ENCODE assay signal across 1 cellular context in the genomic region with DNA sequence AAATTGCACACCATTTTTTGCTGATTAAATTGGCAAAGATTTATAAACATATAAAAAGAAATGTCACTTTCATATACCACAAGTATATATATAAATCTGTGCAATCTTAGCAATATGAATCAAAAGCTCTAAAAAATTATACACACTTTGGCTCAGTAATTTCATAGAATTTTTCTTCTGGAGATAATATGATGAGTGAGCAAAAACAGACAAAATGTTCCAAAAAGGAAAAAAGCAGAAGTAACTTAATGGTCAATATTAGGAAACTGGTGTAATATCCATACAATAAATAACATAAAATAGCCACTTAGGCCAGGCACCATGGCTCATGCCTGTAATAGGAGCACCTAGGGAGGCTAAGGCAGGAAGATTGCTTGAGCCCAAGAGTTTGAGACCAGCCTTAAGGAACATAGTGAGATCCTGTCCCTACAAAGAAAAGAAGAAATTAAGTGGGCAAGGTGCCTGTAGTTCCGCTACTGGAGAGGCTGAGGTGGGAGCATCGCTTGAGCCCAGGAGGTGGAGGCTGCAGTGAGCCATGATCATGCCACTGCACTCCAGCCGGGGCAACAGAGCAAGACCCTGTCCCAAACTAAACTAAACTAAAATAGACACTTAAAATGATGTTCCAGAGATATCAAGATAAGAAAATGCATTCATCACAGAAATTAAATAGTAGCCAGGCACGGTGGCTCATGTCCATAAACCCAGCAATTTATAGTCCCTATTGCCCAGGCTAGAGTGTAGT.
TF ChIP-seq lines count a peak whose summit lies in the region.

No MANE protein-coding gene starts in this region.

TF ChIP-seq in K562, 482 proteins besides CTCF, POLR2A, EP300 and RAD21 (continued from another document):
- TF ChIP-seq ZFP91 (CRISPR knock-in tag; IDR thresholded peaks at IDR 0.05) = no peak
- peak; percentile 82 for TF ChIP-seq ZNF121 (CRISPR knock-in tag; conservative IDR thresholded peaks at IDR 0.05)
- TF ChIP-seq HMG20A (CRISPR knock-in tag; conservative IDR thresholded peaks at IDR 0.05) = no peak
- no peak for TF ChIP-seq COPS2 (conservative IDR thresholded peaks at IDR 0.05)
- no peak for TF ChIP-seq NKRF (IDR thresholded peaks at IDR 0.05; ENCODE audit: borderline replicate concordance)
- TF ChIP-seq VEZF1 (CRISPR knock-in tag; IDR thresholded peaks at IDR 0.05) = no peak
- TF ChIP-seq HEY1 (CRISPR knock-in tag; IDR thresholded peaks at IDR 0.05; ENCODE audit: borderline replicate concordance) = no peak
- no peak for TF ChIP-seq BRCA1 (IDR thresholded peaks at IDR 0.05)
- no peak for TF ChIP-seq BRCA1 (CRISPR knock-in tag; IDR thresholded peaks at IDR 0.05)
- TF ChIP-seq DIDO1 (tag; IDR thresholded peaks at IDR 0.05; ENCODE audit: low read depth) = no peak
- no peak for TF ChIP-seq SFPQ (IDR thresholded peaks at IDR 0.05; ENCODE audit: low read depth, low read length)
- TF ChIP-seq TRIM28 (IDR thresholded peaks at IDR 0.05) = no peak
- TF ChIP-seq KDM2B (CRISPR knock-in tag; IDR thresholded peaks at IDR 0.05) = no peak
- peak; percentile 85 for TF ChIP-seq MAFG (tag; conservative IDR thresholded peaks at IDR 0.05)
- TF ChIP-seq SREBF2 (CRISPR knock-in tag; IDR thresholded peaks at IDR 0.05) = no peak
- no peak for TF ChIP-seq LARP7 (IDR thresholded peaks at IDR 0.05)
- no peak for TF ChIP-seq CHD1 (IDR thresholded peaks at IDR 0.05; ENCODE audit: low read length)
- no peak for TF ChIP-seq SMAD3 (CRISPR knock-in tag; conservative IDR thresholded peaks at IDR 0.05)
- TF ChIP-seq ZNF592 (IDR thresholded peaks at IDR 0.05) = no peak
- TF ChIP-seq ZNF551 (CRISPR knock-in tag; IDR thresholded peaks at IDR 0.05) = no peak
- TF ChIP-seq GTF2E2 (tag; IDR thresholded peaks at IDR 0.05) = no peak
- TF ChIP-seq ATF1 (CRISPR knock-in tag; IDR thresholded peaks at IDR 0.05) = no peak
- TF ChIP-seq ATF1 (tag; IDR thresholded peaks at IDR 0.05) = no peak
- TF ChIP-seq RBM25 (IDR thresholded peaks at IDR 0.05; ENCODE audit: low read depth, low read length, severe bottlenecking) = peak; percentile 37
- TF ChIP-seq KHSRP (IDR thresholded peaks at IDR 0.05) = no peak
- no peak for TF ChIP-seq ZNF561 (CRISPR knock-in tag; conservative IDR thresholded peaks at IDR 0.05)
- TF ChIP-seq HOXB6 (CRISPR knock-in tag; IDR thresholded peaks at IDR 0.05; ENCODE audit: borderline replicate concordance) = no peak
- TF ChIP-seq, protein P1, sequence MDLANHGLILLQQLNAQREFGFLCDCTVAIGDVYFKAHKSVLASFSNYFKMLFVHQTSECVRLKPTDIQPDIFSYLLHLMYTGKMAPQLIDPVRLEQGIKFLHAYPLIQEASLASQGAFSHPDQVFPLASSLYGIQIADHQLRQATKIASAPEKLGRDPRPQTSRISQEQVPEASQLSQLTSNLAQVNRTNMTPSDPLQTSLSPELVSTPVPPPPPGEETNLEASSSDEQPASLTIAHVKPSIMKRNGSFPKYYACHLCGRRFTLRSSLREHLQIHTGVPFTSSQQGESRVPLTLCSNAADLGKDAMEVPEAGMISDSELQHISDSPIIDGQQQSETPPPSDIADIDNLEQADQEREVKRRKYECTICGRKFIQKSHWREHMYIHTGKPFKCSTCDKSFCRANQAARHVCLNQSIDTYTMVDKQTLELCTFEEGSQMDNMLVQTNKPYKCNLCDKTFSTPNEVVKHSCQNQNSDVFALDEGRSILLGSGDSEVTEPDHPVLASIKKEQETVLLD (IDR thresholded peaks at IDR 0.05) = no peak
- no peak for TF ChIP-seq LEF1 (IDR thresholded peaks at IDR 0.05)
- TF ChIP-seq MED1 (CRISPR knock-in tag; IDR thresholded peaks at IDR 0.05; ENCODE audit: borderline replicate concordance) = no peak
- no peak for TF ChIP-seq ZNF449 (CRISPR knock-in tag; IDR thresholded peaks at IDR 0.05)
- TF ChIP-seq, protein P2, sequence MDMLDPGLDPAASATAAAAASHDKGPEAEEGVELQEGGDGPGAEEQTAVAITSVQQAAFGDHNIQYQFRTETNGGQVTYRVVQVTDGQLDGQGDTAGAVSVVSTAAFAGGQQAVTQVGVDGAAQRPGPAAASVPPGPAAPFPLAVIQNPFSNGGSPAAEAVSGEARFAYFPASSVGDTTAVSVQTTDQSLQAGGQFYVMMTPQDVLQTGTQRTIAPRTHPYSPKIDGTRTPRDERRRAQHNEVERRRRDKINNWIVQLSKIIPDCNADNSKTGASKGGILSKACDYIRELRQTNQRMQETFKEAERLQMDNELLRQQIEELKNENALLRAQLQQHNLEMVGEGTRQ (CRISPR knock-in tag; IDR thresholded peaks at IDR 0.05) = no peak
- peak; percentile 91 for TF ChIP-seq C11orf30 (IDR thresholded peaks at IDR 0.05; ENCODE audit: low read depth)
- no peak for TF ChIP-seq CEBPB (tag; IDR thresholded peaks at IDR 0.05)
- no peak for TF ChIP-seq E2F1 (CRISPR knock-in tag; IDR thresholded peaks at IDR 0.05)
- TF ChIP-seq ZNF584 (CRISPR knock-in tag; IDR thresholded peaks at IDR 0.05; ENCODE audit: low read depth) = no peak
- no peak for TF ChIP-seq ZNF12 (CRISPR knock-in tag; IDR thresholded peaks at IDR 0.05)
- TF ChIP-seq MAFK (IDR thresholded peaks at IDR 0.05; ENCODE audit: low read length) = peak; percentile 62; the same call in 1 of the 2 replicates
- peak; percentile 95 for TF ChIP-seq ZNF316 (IDR thresholded peaks at IDR 0.05)
